14 cellular contexts compared by ENCODE assay signal in the genomic region with DNA sequence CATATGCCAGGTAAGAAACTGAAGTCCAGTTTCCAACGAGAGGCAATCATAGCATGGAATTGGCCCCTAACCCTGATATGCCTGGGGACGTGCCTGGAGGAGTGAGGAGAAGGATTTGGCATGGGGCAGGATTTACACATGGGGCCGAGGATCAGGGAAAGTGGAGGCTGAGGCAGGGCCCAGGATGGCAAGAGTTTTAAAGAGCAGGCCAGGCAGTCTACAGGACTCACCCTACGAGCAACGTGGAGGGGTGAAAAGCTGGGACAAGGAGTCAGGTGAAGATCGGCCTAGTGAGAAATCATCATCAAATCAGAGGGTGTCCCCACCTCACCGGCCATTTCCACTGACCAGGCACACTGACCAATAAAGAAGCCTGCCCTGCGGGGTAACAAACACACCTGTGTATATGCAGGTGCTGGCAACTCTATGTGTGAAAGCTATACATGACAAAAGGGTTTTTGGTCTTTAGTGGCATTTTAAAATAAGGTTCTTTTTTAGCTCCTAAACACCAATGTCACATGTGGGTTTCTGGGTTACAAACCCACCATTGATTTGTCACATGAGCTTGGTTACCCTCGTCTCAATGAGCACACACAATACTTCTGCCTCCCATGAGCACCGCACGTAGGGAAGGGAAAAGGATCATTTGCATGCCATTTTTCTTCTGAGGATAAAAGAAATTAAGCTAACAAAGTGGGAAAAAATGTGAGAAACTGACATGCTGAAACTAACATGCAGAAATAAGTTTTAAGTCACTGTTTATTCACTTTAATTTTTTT.
"Had no signal": no experiment of that assay in that cellular context is flagged by ENCODE, and none has a peak within 500 bp of the region (broad histone marks: within the 10 kb centered on the region; RNA-seq: fewer than 3 reads in every experiment).

No MANE protein-coding gene starts in this region.

- H3K4me3 ChIP-seq: adrenal gland, cardiac muscle cell, gastroesophageal sphincter, left lung, pancreas, thyroid gland had no signal

- H3K4me1 ChIP-seq: pancreas had no signal

- H3K27me3 ChIP-seq: adrenal gland, left lung, pancreas, thyroid gland had no signal

- H3K27ac ChIP-seq: adrenal gland, cardiac muscle cell, gastroesophageal sphincter, left lung, pancreas, thyroid gland, VCaP had no signal

- ATAC-seq: gastroesophageal sphincter, left lung, pancreas had no signal

- DNase-seq: activated CD4-positive, alpha-beta T cell treated with anti-CD3 and anti-CD28 coated beads for 1 hour; activated gamma-delta T cell; adrenal gland; islet precursor cell; left lung; mammary epithelial cell; naive B cell; pancreas; stimulated activated CD4-positive, alpha-beta T cell treated with anti-CD3 and anti-CD28 coated beads, Interleukin-12 subunit alpha, Interleukin-12 subunit beta, amount 100 ng/mL, for 4 hours; stimulated activated CD4-positive, alpha-beta T cell treated with anti-CD3 and anti-CD28 coated beads, Interleukin-2, amount 100 ng/mL, for 24 hours; thyroid gland had no signal

- H3K9me3 ChIP-seq: adrenal gland, gastroesophageal sphincter, left lung, pancreas, thyroid gland had no signal

- H3K36me3 ChIP-seq: adrenal gland, cardiac muscle cell, gastroesophageal sphincter, left lung, pancreas, thyroid gland had no signal
